In the genomic region with DNA sequence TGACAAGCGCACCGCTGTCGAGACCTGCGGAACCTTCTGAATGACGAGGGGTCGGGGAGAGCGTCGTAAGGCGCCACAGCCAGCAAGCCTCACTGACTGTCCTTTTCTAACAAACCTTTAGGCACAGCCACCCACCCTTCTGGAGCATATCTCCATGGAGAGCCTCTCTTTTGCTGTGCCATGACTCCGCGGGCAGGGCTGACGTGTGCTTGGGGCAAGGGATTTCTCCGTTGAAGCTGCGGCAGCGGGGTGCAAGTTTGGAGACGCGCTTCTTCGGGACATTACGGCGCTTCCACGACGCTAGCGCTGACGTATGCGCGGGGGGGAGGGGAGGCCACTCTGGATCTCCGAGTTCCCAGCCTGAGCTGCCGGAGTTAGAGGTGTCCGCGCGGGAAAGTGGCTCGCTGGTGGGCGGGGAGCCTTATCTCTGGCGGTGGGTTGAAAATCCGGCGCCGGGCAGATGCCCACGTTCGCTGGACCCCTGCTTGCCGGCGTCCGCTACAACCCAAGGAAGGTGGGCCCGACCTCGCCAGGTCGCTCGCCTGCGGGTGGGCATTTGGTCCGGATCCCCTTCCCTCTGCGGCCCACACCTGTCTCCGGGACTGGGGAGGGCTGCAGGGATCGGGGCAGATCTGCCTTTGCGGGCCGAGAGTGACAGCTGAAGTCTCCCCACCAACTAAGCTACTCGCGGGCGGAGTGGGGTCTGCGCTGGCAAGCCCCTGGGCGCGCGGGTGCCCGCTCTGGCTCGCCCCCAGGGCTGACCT, we compare ENCODE assay signal across 8 cellular contexts. TPM values are rescaled to one million over a fixed set of nuclear protein-coding genes. Genes with fewer than 3 reads are reported as not detected.
DNase-seq lines count a peak whose midpoint lies in the region; ATAC-seq and TF ChIP-seq lines count a peak whose summit lies in the region.

No MANE protein-coding gene starts in this region.

- CTCF ChIA-PET in BJ (lab: Yijun Ruan, JAX), result interaction anchor here (1.0 kb wide), 1 partner anchor 14 kb away, joined by 3 read pairs; no protein-coding TSS in a partner anchor

- under 1% methylated on average over 62 of the region's 62 CpGs for WGBS in liver

- POLR2A ChIA-PET in BJ (lab: Charles Lee), result interaction anchor here (0.6 kb wide), 1 partner anchor 57 kb away, joined by 3 read pairs; no protein-coding TSS in a partner anchor

- TF ChIP-seq RAD21 in liver (IDR thresholded peaks at IDR 0.05), result no peak

- no peaks in the 10 kb centered on the region for H3K9me3 ChIP-seq in liver (ENCODE audit: control insufficient read depth in 4 of 4, low read length in 3 of 4)

- H3K36me3 ChIP-seq in BJ (ENCODE audit: control insufficient read depth, insufficient read depth, low read length) (no peaks in the 10 kb centered on the region), liver (ENCODE audit: control insufficient read depth in 4 of 4, insufficient read depth in 3 of 4, low read depth in 1 of 4, low read length in 3 of 4) (no peaks in the 10 kb centered on the region)

- TF ChIP-seq CTCF in BJ (IDR thresholded peaks at IDR 0.05; ENCODE audit: insufficient read depth, low read depth, low read length) (no peak), liver (IDR thresholded peaks at IDR 0.05; ENCODE audit: low read depth, low read length, missing input control) (no peak)

- H3K27ac ChIP-seq in liver (ENCODE audit: low read depth in 1 of 2, low read length in 2 of 2), result peak overlapping the region; percentile 79 to 81

- H3K4me1 ChIP-seq in liver (ENCODE audit: control insufficient read depth in 4 of 4, insufficient read depth in 4 of 4, low read length in 3 of 4), result peaks cover 3 to 20% (median 10%) of the 10 kb centered on the region in 4 donors

- ATAC-seq in GM19043 (IDR thresholded peaks at IDR 0.05; ENCODE audit: low read depth, unreplicated experiment), result peak; percentile 58
- peak; percentile 79 for ATAC-seq in HG03354 (IDR thresholded peaks at IDR 0.05; ENCODE audit: poor library complexity, severe bottlenecking, unreplicated experiment)

- H3K9ac ChIP-seq in liver (ENCODE audit: low read depth in 1 of 2, low read length in 2 of 2), result peak overlapping the region; percentile 44 to 67

- H3K4me3 ChIP-seq in BJ (ENCODE audit: low read depth, low read length), result peak overlapping the region; percentile 68
- H3K4me3 ChIP-seq in liver (ENCODE audit: low read depth in 1 of 3, low read length in 3 of 3), result peak overlapping the region; percentile 82 to 92 (median 84)

- H3K27me3 ChIP-seq in BJ (ENCODE audit: control insufficient read depth, insufficient read depth, low read length), result no peaks in the 10 kb centered on the region
- no peaks in the 10 kb centered on the region for H3K27me3 ChIP-seq in liver (ENCODE audit: control insufficient read depth in 4 of 4, insufficient read depth in 4 of 4, low read length in 3 of 4)

- no peak for DNase-seq in BJ (ENCODE audit: low read depth)
- peak; percentile 48 to 72 for DNase-seq in NCI-H524 (lab: John Stamatoyannopoulos, UW)
- DNase-seq in activated CD4-positive, alpha-beta T cell treated with anti-CD3 and anti-CD28 coated beads, Interleukin-2, amount 50 U/mL, for 1 hour, result peak; percentile 86
- peak; percentile 67 to 91 for DNase-seq in dermis microvascular lymphatic vessel endothelial cell (ENCODE audit: low read depth in 2 of 2)
- peak; percentile 88 for DNase-seq in stimulated activated CD4-positive, alpha-beta T cell treated with anti-CD3 and anti-CD28 coated beads, Interleukin-4, amount 100 ng/mL, for 1 hour

TF ChIP-seq in liver, 16 proteins besides CTCF, POLR2A, EP300 and RAD21:
- TF ChIP-seq, protein P1, sequence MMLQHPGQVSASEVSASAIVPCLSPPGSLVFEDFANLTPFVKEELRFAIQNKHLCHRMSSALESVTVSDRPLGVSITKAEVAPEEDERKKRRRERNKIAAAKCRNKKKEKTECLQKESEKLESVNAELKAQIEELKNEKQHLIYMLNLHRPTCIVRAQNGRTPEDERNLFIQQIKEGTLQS (IDR thresholded peaks at IDR 0.05), result no peak
- TF ChIP-seq, protein P2, sequence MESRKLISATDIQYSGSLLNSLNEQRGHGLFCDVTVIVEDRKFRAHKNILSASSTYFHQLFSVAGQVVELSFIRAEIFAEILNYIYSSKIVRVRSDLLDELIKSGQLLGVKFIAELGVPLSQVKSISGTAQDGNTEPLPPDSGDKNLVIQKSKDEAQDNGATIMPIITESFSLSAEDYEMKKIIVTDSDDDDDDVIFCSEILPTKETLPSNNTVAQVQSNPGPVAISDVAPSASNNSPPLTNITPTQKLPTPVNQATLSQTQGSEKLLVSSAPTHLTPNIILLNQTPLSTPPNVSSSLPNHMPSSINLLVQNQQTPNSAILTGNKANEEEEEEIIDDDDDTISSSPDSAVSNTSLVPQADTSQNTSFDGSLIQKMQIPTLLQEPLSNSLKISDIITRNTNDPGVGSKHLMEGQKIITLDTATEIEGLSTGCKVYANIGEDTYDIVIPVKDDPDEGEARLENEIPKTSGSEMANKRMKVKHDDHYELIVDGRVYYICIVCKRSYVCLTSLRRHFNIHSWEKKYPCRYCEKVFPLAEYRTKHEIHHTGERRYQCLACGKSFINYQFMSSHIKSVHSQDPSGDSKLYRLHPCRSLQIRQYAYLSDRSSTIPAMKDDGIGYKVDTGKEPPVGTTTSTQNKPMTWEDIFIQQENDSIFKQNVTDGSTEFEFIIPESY (IDR thresholded peaks at IDR 0.05), result no peak
- TF ChIP-seq TAF1 (conservative IDR thresholded peaks at IDR 0.05), result no peak
- no peak for TF ChIP-seq EGR1 (IDR thresholded peaks at IDR 0.05; ENCODE audit: low read depth in 2 of 2)
- TF ChIP-seq, protein P3, sequence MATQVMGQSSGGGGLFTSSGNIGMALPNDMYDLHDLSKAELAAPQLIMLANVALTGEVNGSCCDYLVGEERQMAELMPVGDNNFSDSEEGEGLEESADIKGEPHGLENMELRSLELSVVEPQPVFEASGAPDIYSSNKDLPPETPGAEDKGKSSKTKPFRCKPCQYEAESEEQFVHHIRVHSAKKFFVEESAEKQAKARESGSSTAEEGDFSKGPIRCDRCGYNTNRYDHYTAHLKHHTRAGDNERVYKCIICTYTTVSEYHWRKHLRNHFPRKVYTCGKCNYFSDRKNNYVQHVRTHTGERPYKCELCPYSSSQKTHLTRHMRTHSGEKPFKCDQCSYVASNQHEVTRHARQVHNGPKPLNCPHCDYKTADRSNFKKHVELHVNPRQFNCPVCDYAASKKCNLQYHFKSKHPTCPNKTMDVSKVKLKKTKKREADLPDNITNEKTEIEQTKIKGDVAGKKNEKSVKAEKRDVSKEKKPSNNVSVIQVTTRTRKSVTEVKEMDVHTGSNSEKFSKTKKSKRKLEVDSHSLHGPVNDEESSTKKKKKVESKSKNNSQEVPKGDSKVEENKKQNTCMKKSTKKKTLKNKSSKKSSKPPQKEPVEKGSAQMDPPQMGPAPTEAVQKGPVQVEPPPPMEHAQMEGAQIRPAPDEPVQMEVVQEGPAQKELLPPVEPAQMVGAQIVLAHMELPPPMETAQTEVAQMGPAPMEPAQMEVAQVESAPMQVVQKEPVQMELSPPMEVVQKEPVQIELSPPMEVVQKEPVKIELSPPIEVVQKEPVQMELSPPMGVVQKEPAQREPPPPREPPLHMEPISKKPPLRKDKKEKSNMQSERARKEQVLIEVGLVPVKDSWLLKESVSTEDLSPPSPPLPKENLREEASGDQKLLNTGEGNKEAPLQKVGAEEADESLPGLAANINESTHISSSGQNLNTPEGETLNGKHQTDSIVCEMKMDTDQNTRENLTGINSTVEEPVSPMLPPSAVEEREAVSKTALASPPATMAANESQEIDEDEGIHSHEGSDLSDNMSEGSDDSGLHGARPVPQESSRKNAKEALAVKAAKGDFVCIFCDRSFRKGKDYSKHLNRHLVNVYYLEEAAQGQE (IDR thresholded peaks at IDR 0.05), result no peak
- peak in 1 of 2 donors; percentile 46 for TF ChIP-seq JUND (IDR thresholded peaks at IDR 0.05)
- peak; percentile 78 for TF ChIP-seq YY1 (IDR thresholded peaks at IDR 0.05)
- TF ChIP-seq NR2F2 (IDR thresholded peaks at IDR 0.05), result no peak
- TF ChIP-seq HNF4A (conservative IDR thresholded peaks at IDR 0.05), result no peak
- no peak for TF ChIP-seq RXRA (IDR thresholded peaks at IDR 0.05)
- TF ChIP-seq SP1 (IDR thresholded peaks at IDR 0.05), result peak; percentile 17
- TF ChIP-seq FOXA1 (IDR thresholded peaks at IDR 0.05), result no peak
- no peak for TF ChIP-seq HNF4G (IDR thresholded peaks at IDR 0.05)
- no peak for TF ChIP-seq GABPA (IDR thresholded peaks at IDR 0.05 in 1 of 2, conservative IDR thresholded peaks at IDR 0.05 in 1 of 2)

RNA-seq across cellular contexts. Expression of a gene that starts 0.5 kb away (rescaled TPM):
- polyA plus RNA-seq in BJ (2011; rRNA removed), result 3.9 and 8.3 TPM in 2 replicates
- polyA minus RNA-seq in BJ (2011; rRNA and poly(A)+ RNA removed), result 5.3 and 5.8 TPM in 2 replicates
- 6.5 and 8.7 TPM in 2 replicates for total RNA-seq in dermis microvascular lymphatic vessel endothelial cell
- total RNA-seq in liver, result 10 to 100 TPM in 1 of 2 donors, 1 to 10 TPM in 1; 9.9 to 18.7 TPM
- 1 to 10 TPM; 3.7 to 5.4 TPM for polyA plus RNA-seq in liver
